ENCODE assay signal across 1 cellular context in the genomic region with DNA sequence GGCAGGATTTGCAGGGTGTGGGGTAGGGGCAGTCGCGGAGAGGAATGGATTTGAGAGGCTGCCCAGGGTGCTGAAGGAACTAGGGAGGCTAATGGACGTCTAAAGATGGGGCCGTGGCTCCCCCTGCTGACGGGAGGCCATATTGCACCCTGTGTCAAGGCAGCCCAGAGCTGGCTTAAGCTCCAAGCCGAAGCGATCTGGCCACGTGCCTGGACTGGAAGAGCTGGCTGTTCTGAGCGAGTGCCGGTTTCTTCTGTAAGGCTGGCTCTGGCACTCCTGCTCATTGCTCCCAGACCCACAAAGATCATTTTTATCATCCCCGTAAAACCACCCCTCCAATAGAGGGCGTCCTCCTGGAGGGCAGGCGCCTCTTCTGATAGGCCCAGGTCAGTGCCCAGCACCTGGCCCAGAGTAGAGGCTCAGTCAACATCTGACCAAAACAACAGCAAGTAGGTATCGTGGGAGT.
TF ChIP-seq lines count a peak whose summit lies in the region.

No MANE protein-coding gene starts in this region.

TF ChIP-seq in K562, 482 proteins besides CTCF, POLR2A, EP300 and RAD21 (continued from another document):
- TF ChIP-seq THAP12 (CRISPR knock-in tag; IDR thresholded peaks at IDR 0.05) (no peak), KAT2B (IDR thresholded peaks at IDR 0.05; ENCODE audit: low read depth, low read length) (no peak), ILF3 (IDR thresholded peaks at IDR 0.05; ENCODE audit: borderline replicate concordance) (no peak), PHF20 (IDR thresholded peaks at IDR 0.05; ENCODE audit: partially characterized antibody) (no peak), RERE (CRISPR knock-in tag; IDR thresholded peaks at IDR 0.05; ENCODE audit: borderline replicate concordance) (no peak), MAZ (CRISPR knock-in tag; conservative IDR thresholded peaks at IDR 0.05 in 1 of 2, IDR thresholded peaks at IDR 0.05 in 1 of 2) (peak in 1 of 2 experiments; percentile 54; a peak in 2 of 4 replicates), TRIM25 (IDR thresholded peaks at IDR 0.05; ENCODE audit: borderline replicate concordance) (no peak), SUPT5H (IDR thresholded peaks at IDR 0.05) (no peak), BCOR (IDR thresholded peaks at IDR 0.05) (no peak), GTF2B (IDR thresholded peaks at IDR 0.05; ENCODE audit: extremely low read depth, insufficient read length) (no peak), GTF2F1 (IDR thresholded peaks at IDR 0.05; ENCODE audit: low read depth, low read length) (no peak), CHD2 (IDR thresholded peaks at IDR 0.05; ENCODE audit: low read depth, low read length) (no peak), TBP (optimal IDR thresholded peaks at IDR 0.05; ENCODE audit: low read depth, low read length) (no peak), SRF (CRISPR knock-in tag; IDR thresholded peaks at IDR 0.05) (0 out of 4 replicates have a peak, but pooled peaks of 1 of the 2 experiments have one; percentile 15), CBX3 (IDR thresholded peaks at IDR 0.05; ENCODE audit: borderline replicate concordance in 1 of 2, low read length in 2 of 2) (peak in 1 of 2 experiments; percentile 44; a peak in 1 of 3 replicates), RBFOX2 (IDR thresholded peaks at IDR 0.05; ENCODE audit: low read depth, low read length) (0 out of 2 replicates have a peak, but pooled peaks have one; percentile 30), CREM (IDR thresholded peaks at IDR 0.05; ENCODE audit: low read depth) (0 out of 2 replicates have a peak, but pooled peaks have one; percentile 31), KDM4B (IDR thresholded peaks at IDR 0.05; ENCODE audit: borderline replicate concordance in 2 of 2, low read depth in 1 of 2) (no peak), BHLHE40 (IDR thresholded peaks at IDR 0.05; ENCODE audit: low read length) (peak; percentile 79)
- TF ChIP-seq, protein P1, sequence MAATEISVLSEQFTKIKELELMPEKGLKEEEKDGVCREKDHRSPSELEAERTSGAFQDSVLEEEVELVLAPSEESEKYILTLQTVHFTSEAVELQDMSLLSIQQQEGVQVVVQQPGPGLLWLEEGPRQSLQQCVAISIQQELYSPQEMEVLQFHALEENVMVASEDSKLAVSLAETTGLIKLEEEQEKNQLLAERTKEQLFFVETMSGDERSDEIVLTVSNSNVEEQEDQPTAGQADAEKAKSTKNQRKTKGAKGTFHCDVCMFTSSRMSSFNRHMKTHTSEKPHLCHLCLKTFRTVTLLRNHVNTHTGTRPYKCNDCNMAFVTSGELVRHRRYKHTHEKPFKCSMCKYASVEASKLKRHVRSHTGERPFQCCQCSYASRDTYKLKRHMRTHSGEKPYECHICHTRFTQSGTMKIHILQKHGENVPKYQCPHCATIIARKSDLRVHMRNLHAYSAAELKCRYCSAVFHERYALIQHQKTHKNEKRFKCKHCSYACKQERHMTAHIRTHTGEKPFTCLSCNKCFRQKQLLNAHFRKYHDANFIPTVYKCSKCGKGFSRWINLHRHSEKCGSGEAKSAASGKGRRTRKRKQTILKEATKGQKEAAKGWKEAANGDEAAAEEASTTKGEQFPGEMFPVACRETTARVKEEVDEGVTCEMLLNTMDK (IDR thresholded peaks at IDR 0.05; ENCODE audit: borderline replicate concordance, insufficient read depth, low read depth, low read length, poor library complexity, severe bottlenecking): peak; percentile 6
- TF ChIP-seq, protein P2, sequence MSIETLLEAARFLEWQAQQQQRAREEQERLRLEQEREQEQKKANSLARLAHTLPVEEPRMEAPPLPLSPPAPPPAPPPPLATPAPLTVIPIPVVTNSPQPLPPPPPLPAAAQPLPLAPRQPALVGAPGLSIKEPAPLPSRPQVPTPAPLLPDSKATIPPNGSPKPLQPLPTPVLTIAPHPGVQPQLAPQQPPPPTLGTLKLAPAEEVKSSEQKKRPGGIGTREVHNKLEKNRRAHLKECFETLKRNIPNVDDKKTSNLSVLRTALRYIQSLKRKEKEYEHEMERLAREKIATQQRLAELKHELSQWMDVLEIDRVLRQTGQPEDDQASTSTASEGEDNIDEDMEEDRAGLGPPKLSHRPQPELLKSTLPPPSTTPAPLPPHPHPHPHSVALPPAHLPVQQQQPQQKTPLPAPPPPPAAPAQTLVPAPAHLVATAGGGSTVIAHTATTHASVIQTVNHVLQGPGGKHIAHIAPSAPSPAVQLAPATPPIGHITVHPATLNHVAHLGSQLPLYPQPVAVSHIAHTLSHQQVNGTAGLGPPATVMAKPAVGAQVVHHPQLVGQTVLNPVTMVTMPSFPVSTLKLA (conservative IDR thresholded peaks at IDR 0.05): 0 out of 4 replicates have a peak, but pooled peaks of 1 of the 2 experiments have one; percentile 43
- TF ChIP-seq, protein P3, sequence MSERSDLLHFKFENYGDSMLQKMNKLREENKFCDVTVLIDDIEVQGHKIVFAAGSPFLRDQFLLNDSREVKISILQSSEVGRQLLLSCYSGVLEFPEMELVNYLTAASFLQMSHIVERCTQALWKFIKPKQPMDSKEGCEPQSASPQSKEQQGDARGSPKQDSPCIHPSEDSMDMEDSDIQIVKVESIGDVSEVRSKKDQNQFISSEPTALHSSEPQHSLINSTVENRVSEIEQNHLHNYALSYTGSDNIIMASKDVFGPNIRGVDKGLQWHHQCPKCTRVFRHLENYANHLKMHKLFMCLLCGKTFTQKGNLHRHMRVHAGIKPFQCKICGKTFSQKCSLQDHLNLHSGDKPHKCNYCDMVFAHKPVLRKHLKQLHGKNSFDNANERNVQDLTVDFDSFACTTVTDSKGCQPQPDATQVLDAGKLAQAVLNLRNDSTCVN (CRISPR knock-in tag; IDR thresholded peaks at IDR 0.05): no peak
- TF ChIP-seq, protein P4, sequence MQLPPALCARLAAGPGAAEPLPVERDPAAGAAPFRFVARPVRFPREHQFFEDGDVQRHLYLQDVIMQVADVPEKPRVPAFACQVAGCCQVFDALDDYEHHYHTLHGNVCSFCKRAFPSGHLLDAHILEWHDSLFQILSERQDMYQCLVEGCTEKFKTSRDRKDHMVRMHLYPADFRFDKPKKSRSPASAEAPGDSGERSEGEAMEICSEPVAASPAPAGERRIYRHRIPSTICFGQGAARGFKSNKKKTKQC (CRISPR knock-in tag; IDR thresholded peaks at IDR 0.05): peak; percentile 47; the same call in 1 of the 2 replicates
TF ChIP-seq in K562: peak in this region for 31.
